ENCODE assay signal across 5 cellular contexts in genomic region chr2:132202866-132203265, GRCh38. TPM values are rescaled to one million over a fixed set of nuclear protein-coding genes. Genes with fewer than 3 reads are reported as not detected.
"Had no signal": no experiment of that assay in that cellular context is flagged by ENCODE, and none has a peak within 500 bp of the region (broad histone marks: within the 10 kb centered on the region; RNA-seq: fewer than 3 reads in every experiment).

No MANE protein-coding gene starts in this region.

RNA-seq across cellular contexts. Expression of gene ANKRD30BL, which starts 41.1 kb away (rescaled TPM):
- total RNA-seq: H1, H9, HT-29, IMR-90, K562 had no signal
- polyA plus RNA-seq: IMR-90, K562 had no signal
